Comparison of ENCODE assay signal across 9 cellular contexts in the genomic region with DNA sequence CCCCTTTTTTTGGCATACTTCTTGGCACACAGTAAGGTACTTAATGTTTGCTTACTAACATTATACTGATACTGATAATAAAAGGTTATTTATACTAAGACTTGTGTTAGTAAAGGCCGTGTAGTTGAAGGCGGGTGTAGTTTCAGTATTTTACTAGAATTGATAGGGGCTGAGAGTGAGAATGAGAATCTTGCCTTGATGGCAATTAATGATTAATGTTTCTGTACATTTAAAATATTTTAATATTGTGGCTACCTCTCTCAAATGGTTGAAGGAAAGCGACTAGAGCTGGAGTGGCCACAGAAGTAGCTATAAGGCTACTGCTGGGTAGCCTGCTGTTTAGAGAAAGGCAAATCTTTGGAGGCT. TPM values are rescaled to one million over a fixed set of nuclear protein-coding genes. Genes with fewer than 3 reads are reported as not detected.
DNase-seq lines count a peak whose midpoint lies in the region; ATAC-seq and TF ChIP-seq lines count a peak whose summit lies in the region.
"Had no signal": no experiment of that assay in that cellular context is flagged by ENCODE, and none has a peak within 500 bp of the region (broad histone marks: within the 10 kb centered on the region; RNA-seq: fewer than 3 reads in every experiment).

No MANE protein-coding gene starts in this region.

- no peak for DNase-seq in Panc1 (ENCODE audit: low read depth, low spot score)
- no peak for DNase-seq in NCI-H1105 treated with DMSO at 0.1 percent for 48 hours (lab: John Stamatoyannopoulos, UW)
- DNase-seq in NCI-H2029 treated with DMSO at 0.1 percent for 48 hours (lab: John Stamatoyannopoulos, UW), result no peak
- DNase-seq: NK-92 treated with Interleukin-12 subunit alpha and Interleukin-12 subunit beta, amount 100 ng/mL, for 24 hours had no signal

- no peak overlapping the region for H3K4me3 ChIP-seq in Panc1 (ENCODE audit: low read depth in 2 of 2, low read length in 2 of 2)

- no peaks in the 10 kb centered on the region for H3K9me3 ChIP-seq in Panc1 (ENCODE audit: control insufficient read depth, insufficient read depth, low read depth, low read length)

- no peaks in the 10 kb centered on the region for H3K27me3 ChIP-seq in Panc1 (ENCODE audit: control insufficient read depth, insufficient read depth, low read length)

- peaks cover 12% of the 10 kb centered on the region for H3K4me1 ChIP-seq in Panc1 (ENCODE audit: control insufficient read depth, insufficient read depth, low read length)

- no peaks in the 10 kb centered on the region for H3K36me3 ChIP-seq in Panc1 (ENCODE audit: control insufficient read depth, insufficient read depth, low read length)

- H3K27me3 Mint-ChIP-seq in nephron (ENCODE audit: low read depth), result no peaks in the 10 kb centered on the region

- no peak for TF ChIP-seq CTCF in Panc1 (IDR thresholded peaks at IDR 0.05)
- TF ChIP-seq CTCF in nephron (IDR thresholded peaks at IDR 0.05; ENCODE audit: unreplicated experiment in 3 of 3), result no peak

- peak; percentile 51 for ATAC-seq in GM18517 (IDR thresholded peaks at IDR 0.05; ENCODE audit: unreplicated experiment)
- ATAC-seq in GM21723 (IDR thresholded peaks at IDR 0.05; ENCODE audit: unreplicated experiment), result peak; percentile 23
- no peak for ATAC-seq in Panc1
- no peak for ATAC-seq in GM19455 (IDR thresholded peaks at IDR 0.05; ENCODE audit: unreplicated experiment)
- ATAC-seq in HG02610 (IDR thresholded peaks at IDR 0.05; ENCODE audit: unreplicated experiment), result no peak

- H3K27ac ChIP-seq in Panc1 (ENCODE audit: low read length), result 0 out of 2 replicates have a peak overlapping the region, but pooled peaks have one; percentile 4

- H3K9me3 Mint-ChIP-seq in nephron, result no peaks in the 10 kb centered on the region

- in situ Hi-C loops in Panc1 (cut with HindIII; ENCODE audit: low pct_unique_long_range_greater_than_20kb, low sequenced_read_pairs), result no loop called here

- no TSS peak for BruUV-seq in Panc1 (replicated peaks; lab: Mats Ljungman, UMichigan)

- POLR2A ChIA-PET in Panc1 (lab: Charles Lee), result no interaction called here

- peaks cover 13% of the 10 kb centered on the region for H3K4me1 Mint-ChIP-seq in nephron

- CTCF ChIA-PET in Panc1 (lab: Charles Lee), result no interaction called here

- intact Hi-C loops in Panc1 (cut with micrococcal nuclease; ENCODE audit: unreplicated experiment), result no loop called here

- no peak overlapping the region for H3K4me3 Mint-ChIP-seq in nephron

- H3K36me3 Mint-ChIP-seq in nephron (ENCODE audit: low read depth), result no peaks in the 10 kb centered on the region

- peak overlapping the region in 2 of 3 experiments; percentile 2 to 3 for H3K27ac Mint-ChIP-seq in nephron

RNA-seq across cellular contexts. Expression of a gene that starts 29.3 kb away (rescaled TPM):
- 6.7 TPM for total RNA-seq in Panc1 (2021; ENCODE audit: unreplicated experiment)
- 3.8 TPM for polyA plus RNA-seq in Panc1 (2012; ENCODE audit: insufficient read length)

Comparison
In these comparisons a context has a peak if more than half of its experiments do, and no peak if none do; other contexts are left out.
1. ATAC-seq: peak in GM18517 (single experiment) and GM21723 (single experiment); none in Panc1 (single experiment), GM19455 (single experiment) and HG02610 (single experiment).